Comparison of ENCODE assay signal across 1 cellular context in the genomic region with DNA sequence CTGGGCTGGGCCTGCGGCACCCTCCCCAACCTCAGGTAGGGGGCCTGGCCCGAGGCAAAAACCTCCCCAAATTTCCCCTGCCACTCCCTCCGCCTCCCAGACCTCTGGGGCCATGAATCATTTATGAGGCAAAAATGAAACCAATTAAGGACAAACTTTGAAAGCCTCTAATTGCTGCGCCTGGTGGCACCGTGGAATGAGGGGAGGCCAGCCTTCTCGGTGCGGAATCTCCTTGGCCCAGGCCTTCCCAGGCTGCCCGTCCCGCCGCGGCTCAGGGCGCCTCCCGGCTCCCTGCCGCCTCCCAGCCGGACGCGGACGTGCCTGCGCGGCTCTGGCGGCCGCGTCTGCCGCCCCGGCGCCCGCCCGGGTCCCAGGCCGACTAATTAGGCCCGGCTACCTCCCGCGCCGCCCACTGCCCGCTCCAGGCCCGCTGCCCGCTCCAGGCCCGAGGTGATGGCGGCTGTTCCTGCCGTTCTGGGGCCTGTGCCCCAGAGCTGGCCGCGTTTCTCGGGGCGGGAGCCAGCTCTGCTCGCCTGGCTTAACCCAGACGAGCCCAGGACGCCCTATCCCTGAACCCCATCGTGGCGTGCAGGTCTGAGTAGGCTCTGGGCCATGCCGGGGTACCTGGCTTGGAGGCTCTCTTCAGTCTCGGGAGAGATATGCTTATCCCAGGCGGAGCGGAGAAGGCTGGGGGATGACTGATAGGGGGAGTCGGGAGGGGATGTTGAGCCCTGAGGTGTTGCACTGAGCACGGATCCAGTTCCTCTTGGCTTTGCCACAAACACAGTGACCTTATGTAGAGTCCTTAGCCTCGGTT.
A peak's percentile ranks its signal among the peaks of the same experiment; 100 is the strongest.
TF ChIP-seq lines count a peak whose summit lies in the region.

No MANE protein-coding gene starts in this region.

TF ChIP-seq in K562, 482 proteins besides CTCF, POLR2A, EP300 and RAD21 (continued from another document and continues in another):
- TF ChIP-seq, protein P1, sequence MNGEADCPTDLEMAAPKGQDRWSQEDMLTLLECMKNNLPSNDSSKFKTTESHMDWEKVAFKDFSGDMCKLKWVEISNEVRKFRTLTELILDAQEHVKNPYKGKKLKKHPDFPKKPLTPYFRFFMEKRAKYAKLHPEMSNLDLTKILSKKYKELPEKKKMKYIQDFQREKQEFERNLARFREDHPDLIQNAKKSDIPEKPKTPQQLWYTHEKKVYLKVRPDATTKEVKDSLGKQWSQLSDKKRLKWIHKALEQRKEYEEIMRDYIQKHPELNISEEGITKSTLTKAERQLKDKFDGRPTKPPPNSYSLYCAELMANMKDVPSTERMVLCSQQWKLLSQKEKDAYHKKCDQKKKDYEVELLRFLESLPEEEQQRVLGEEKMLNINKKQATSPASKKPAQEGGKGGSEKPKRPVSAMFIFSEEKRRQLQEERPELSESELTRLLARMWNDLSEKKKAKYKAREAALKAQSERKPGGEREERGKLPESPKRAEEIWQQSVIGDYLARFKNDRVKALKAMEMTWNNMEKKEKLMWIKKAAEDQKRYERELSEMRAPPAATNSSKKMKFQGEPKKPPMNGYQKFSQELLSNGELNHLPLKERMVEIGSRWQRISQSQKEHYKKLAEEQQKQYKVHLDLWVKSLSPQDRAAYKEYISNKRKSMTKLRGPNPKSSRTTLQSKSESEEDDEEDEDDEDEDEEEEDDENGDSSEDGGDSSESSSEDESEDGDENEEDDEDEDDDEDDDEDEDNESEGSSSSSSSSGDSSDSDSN (IDR thresholded peaks at IDR 0.05; ENCODE audit: borderline replicate concordance in 1 of 2, low read depth in 2 of 2, low read length in 2 of 2): peak; percentile 18 to 93; a peak in 3 of 4 replicates
- TF ChIP-seq, protein P2, sequence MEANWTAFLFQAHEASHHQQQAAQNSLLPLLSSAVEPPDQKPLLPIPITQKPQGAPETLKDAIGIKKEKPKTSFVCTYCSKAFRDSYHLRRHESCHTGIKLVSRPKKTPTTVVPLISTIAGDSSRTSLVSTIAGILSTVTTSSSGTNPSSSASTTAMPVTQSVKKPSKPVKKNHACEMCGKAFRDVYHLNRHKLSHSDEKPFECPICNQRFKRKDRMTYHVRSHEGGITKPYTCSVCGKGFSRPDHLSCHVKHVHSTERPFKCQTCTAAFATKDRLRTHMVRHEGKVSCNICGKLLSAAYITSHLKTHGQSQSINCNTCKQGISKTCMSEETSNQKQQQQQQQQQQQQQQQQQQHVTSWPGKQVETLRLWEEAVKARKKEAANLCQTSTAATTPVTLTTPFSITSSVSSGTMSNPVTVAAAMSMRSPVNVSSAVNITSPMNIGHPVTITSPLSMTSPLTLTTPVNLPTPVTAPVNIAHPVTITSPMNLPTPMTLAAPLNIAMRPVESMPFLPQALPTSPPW (CRISPR knock-in tag; IDR thresholded peaks at IDR 0.05): peak; percentile 39; the same call in 1 of the 2 replicates
- TF ChIP-seq TBP (optimal IDR thresholded peaks at IDR 0.05; ENCODE audit: low read depth, low read length) (no peak), ELF2 (CRISPR knock-in tag; IDR thresholded peaks at IDR 0.05) (no peak), NR1H2 (CRISPR knock-in tag; IDR thresholded peaks at IDR 0.05) (no peak), BMI1 (IDR thresholded peaks at IDR 0.05; ENCODE audit: low read length) (no peak), LCOR (CRISPR knock-in tag; IDR thresholded peaks at IDR 0.05) (0 out of 2 replicates have a peak, but pooled peaks have one; percentile 16), RBM39 (optimal IDR thresholded peaks at IDR 0.05; ENCODE audit: low read depth, low read length) (no peak), CBX8 (IDR thresholded peaks at IDR 0.05; ENCODE audit: borderline replicate concordance, extremely low read depth, low read depth, low read length, poor library complexity, severe bottlenecking) (no peak), ZNF24 (IDR thresholded peaks at IDR 0.05) (peak; percentile 59; the same call in 1 of the 2 replicates), SAFB (IDR thresholded peaks at IDR 0.05; ENCODE audit: borderline replicate concordance, low read depth, low read length) (no peak), GATAD2B (IDR thresholded peaks at IDR 0.05; ENCODE audit: borderline replicate concordance) (peak; percentile 69; the same call in 1 of the 2 replicates), CREB1 (IDR thresholded peaks at IDR 0.05) (0 out of 2 replicates have a peak, but pooled peaks have one; percentile 26), CREB1 (CRISPR knock-in tag; IDR thresholded peaks at IDR 0.05) (no peak), HNRNPLL (IDR thresholded peaks at IDR 0.05; ENCODE audit: low read depth, low read length, poor library complexity, severe bottlenecking) (no peak), SIN3B (IDR thresholded peaks at IDR 0.05; ENCODE audit: low read depth) (peak; percentile 64; the same call in 1 of the 2 replicates), PHF20 (IDR thresholded peaks at IDR 0.05; ENCODE audit: partially characterized antibody) (no peak), NR2C1 (IDR thresholded peaks at IDR 0.05) (no peak), NR2C1 (tag; IDR thresholded peaks at IDR 0.05) (no peak), MEIS2 (IDR thresholded peaks at IDR 0.05; ENCODE audit: partially characterized antibody) (peak; percentile 58), NCOA1 (IDR thresholded peaks at IDR 0.05; ENCODE audit: low read depth) (no peak), ZNF764 (CRISPR knock-in tag; IDR thresholded peaks at IDR 0.05; ENCODE audit: low read depth) (no peak), SMAD4 (CRISPR knock-in tag; conservative IDR thresholded peaks at IDR 0.05) (0 out of 2 replicates have a peak, but pooled peaks have one; percentile 33), IFI16 (CRISPR knock-in tag; IDR thresholded peaks at IDR 0.05) (no peak), RBBP5 (IDR thresholded peaks at IDR 0.05; ENCODE audit: borderline replicate concordance, insufficient read depth, low read length, poor library complexity, severe bottlenecking) (peak; percentile 90), TAF15 (IDR thresholded peaks at IDR 0.05; ENCODE audit: low read depth, low read length) (no peak), SREBF1 (IDR thresholded peaks at IDR 0.05; ENCODE audit: borderline replicate concordance, low read depth, low read length) (no peak), MYNN (IDR thresholded peaks at IDR 0.05) (no peak), MYNN (CRISPR knock-in tag; IDR thresholded peaks at IDR 0.05) (no peak), FOS (IDR thresholded peaks at IDR 0.05; ENCODE audit: extremely low read depth, insufficient read length) (no peak), RB1 (IDR thresholded peaks at IDR 0.05; ENCODE audit: low read depth) (peak; percentile 24; the same call in 1 of the 2 replicates), CBFB (CRISPR knock-in tag; IDR thresholded peaks at IDR 0.05) (no peak), WHSC1 (IDR thresholded peaks at IDR 0.05; ENCODE audit: low read length) (no peak), CBFA2T2 (conservative IDR thresholded peaks at IDR 0.05) (peak; percentile 64), SPI1 (IDR thresholded peaks at IDR 0.05; ENCODE audit: borderline replicate concordance, low read depth, low read length) (peak; percentile 76), CXXC5 (CRISPR knock-in tag; IDR thresholded peaks at IDR 0.05) (peak; percentile 62), HDAC6 (IDR thresholded peaks at IDR 0.05; ENCODE audit: low read depth, low read length) (no peak), PHB (CRISPR knock-in tag; IDR thresholded peaks at IDR 0.05) (no peak)
- TF ChIP-seq, protein P3, sequence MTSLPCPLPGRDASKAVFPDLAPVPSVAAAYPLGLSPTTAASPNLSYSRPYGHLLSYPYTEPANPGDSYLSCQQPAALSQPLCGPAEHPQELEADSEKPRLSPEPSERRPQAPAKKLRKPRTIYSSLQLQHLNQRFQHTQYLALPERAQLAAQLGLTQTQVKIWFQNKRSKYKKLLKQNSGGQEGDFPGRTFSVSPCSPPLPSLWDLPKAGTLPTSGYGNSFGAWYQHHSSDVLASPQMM (CRISPR knock-in tag; IDR thresholded peaks at IDR 0.05): no peak
- TF ChIP-seq, protein P4, sequence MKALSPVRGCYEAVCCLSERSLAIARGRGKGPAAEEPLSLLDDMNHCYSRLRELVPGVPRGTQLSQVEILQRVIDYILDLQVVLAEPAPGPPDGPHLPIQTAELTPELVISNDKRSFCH (CRISPR knock-in tag; IDR thresholded peaks at IDR 0.05): no peak
- TF ChIP-seq, protein P4 (tag; IDR thresholded peaks at IDR 0.05): 0 out of 2 replicates have a peak, but pooled peaks have one; percentile 42
- TF ChIP-seq, protein P5, sequence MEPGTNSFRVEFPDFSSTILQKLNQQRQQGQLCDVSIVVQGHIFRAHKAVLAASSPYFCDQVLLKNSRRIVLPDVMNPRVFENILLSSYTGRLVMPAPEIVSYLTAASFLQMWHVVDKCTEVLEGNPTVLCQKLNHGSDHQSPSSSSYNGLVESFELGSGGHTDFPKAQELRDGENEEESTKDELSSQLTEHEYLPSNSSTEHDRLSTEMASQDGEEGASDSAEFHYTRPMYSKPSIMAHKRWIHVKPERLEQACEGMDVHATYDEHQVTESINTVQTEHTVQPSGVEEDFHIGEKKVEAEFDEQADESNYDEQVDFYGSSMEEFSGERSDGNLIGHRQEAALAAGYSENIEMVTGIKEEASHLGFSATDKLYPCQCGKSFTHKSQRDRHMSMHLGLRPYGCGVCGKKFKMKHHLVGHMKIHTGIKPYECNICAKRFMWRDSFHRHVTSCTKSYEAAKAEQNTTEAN (CRISPR knock-in tag; IDR thresholded peaks at IDR 0.05): 0 out of 2 replicates have a peak, but pooled peaks have one; percentile 53
- TF ChIP-seq, protein P6, sequence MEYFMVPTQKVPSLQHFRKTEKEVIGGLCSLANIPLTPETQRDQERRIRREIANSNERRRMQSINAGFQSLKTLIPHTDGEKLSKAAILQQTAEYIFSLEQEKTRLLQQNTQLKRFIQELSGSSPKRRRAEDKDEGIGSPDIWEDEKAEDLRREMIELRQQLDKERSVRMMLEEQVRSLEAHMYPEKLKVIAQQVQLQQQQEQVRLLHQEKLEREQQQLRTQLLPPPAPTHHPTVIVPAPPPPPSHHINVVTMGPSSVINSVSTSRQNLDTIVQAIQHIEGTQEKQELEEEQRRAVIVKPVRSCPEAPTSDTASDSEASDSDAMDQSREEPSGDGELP (CRISPR knock-in tag; IDR thresholded peaks at IDR 0.05; ENCODE audit: borderline replicate concordance): peak; percentile 9; the same call in 1 of the 2 replicates
- TF ChIP-seq, protein P7, sequence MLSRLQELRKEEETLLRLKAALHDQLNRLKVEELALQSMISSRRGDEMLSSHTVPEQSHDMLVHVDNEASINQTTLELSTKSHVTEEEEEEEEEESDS (CRISPR knock-in tag; IDR thresholded peaks at IDR 0.05): no peak
- TF ChIP-seq, protein P8, sequence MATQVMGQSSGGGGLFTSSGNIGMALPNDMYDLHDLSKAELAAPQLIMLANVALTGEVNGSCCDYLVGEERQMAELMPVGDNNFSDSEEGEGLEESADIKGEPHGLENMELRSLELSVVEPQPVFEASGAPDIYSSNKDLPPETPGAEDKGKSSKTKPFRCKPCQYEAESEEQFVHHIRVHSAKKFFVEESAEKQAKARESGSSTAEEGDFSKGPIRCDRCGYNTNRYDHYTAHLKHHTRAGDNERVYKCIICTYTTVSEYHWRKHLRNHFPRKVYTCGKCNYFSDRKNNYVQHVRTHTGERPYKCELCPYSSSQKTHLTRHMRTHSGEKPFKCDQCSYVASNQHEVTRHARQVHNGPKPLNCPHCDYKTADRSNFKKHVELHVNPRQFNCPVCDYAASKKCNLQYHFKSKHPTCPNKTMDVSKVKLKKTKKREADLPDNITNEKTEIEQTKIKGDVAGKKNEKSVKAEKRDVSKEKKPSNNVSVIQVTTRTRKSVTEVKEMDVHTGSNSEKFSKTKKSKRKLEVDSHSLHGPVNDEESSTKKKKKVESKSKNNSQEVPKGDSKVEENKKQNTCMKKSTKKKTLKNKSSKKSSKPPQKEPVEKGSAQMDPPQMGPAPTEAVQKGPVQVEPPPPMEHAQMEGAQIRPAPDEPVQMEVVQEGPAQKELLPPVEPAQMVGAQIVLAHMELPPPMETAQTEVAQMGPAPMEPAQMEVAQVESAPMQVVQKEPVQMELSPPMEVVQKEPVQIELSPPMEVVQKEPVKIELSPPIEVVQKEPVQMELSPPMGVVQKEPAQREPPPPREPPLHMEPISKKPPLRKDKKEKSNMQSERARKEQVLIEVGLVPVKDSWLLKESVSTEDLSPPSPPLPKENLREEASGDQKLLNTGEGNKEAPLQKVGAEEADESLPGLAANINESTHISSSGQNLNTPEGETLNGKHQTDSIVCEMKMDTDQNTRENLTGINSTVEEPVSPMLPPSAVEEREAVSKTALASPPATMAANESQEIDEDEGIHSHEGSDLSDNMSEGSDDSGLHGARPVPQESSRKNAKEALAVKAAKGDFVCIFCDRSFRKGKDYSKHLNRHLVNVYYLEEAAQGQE (CRISPR knock-in tag; IDR thresholded peaks at IDR 0.05; ENCODE audit: low read depth): 0 out of 2 replicates have a peak, but pooled peaks have one; percentile 32
- TF ChIP-seq, protein P9, sequence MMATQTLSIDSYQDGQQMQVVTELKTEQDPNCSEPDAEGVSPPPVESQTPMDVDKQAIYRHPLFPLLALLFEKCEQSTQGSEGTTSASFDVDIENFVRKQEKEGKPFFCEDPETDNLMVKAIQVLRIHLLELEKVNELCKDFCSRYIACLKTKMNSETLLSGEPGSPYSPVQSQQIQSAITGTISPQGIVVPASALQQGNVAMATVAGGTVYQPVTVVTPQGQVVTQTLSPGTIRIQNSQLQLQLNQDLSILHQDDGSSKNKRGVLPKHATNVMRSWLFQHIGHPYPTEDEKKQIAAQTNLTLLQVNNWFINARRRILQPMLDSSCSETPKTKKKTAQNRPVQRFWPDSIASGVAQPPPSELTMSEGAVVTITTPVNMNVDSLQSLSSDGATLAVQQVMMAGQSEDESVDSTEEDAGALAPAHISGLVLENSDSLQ (IDR thresholded peaks at IDR 0.05): peak; percentile 53
- TF ChIP-seq, protein P10, sequence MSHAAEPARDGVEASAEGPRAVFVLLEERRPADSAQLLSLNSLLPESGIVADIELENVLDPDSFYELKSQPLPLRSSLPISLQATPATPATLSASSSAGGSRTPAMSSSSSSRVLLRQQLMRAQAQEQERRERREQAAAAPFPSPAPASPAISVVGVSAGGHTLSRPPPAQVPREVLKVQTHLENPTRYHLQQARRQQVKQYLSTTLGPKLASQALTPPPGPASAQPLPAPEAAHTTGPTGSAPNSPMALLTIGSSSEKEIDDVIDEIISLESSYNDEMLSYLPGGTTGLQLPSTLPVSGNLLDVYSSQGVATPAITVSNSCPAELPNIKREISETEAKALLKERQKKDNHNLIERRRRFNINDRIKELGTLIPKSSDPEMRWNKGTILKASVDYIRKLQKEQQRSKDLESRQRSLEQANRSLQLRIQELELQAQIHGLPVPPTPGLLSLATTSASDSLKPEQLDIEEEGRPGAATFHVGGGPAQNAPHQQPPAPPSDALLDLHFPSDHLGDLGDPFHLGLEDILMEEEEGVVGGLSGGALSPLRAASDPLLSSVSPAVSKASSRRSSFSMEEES (CRISPR knock-in tag; IDR thresholded peaks at IDR 0.05): no peak
- TF ChIP-seq, protein P11, sequence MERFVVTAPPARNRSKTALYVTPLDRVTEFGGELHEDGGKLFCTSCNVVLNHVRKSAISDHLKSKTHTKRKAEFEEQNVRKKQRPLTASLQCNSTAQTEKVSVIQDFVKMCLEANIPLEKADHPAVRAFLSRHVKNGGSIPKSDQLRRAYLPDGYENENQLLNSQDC (CRISPR knock-in tag; IDR thresholded peaks at IDR 0.05): no peak
- TF ChIP-seq, protein P12, sequence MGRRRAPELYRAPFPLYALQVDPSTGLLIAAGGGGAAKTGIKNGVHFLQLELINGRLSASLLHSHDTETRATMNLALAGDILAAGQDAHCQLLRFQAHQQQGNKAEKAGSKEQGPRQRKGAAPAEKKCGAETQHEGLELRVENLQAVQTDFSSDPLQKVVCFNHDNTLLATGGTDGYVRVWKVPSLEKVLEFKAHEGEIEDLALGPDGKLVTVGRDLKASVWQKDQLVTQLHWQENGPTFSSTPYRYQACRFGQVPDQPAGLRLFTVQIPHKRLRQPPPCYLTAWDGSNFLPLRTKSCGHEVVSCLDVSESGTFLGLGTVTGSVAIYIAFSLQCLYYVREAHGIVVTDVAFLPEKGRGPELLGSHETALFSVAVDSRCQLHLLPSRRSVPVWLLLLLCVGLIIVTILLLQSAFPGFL (CRISPR knock-in tag; IDR thresholded peaks at IDR 0.05): no peak
